In the genomic region with DNA sequence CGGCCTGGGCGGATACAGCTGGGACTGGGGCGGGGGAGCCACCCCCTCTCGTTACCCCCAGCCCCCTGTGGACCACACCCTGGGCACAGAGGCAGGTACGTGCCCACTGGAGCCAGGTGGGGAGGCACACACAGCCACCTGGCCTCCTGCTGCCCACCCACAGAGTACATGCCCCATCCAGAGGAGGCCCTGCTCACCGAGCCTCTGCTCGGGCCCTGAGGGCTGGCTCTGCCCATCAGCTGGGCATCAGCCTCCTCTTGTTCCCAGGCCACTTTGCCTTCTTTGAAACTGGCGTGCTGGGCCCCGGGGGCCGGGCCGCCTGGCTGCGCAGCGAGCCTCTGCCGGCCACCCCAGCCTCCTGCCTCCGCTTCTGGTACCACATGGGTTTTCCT, we compare ENCODE assay signal across 15 cellular contexts. TPM values are rescaled to one million over a fixed set of nuclear protein-coding genes. Genes with fewer than 3 reads are reported as not detected.
DNase-seq lines count a peak whose midpoint lies in the region; ATAC-seq, FAIRE-seq and TF ChIP-seq lines count a peak whose summit lies in the region.
"Had no signal": no experiment of that assay in that cellular context is flagged by ENCODE, and none has a peak within 500 bp of the region (broad histone marks: within the 10 kb centered on the region; RNA-seq: fewer than 3 reads in every experiment).

No MANE protein-coding gene starts in this region.

- H3K4me3 ChIP-seq in ACC112 (ENCODE audit: low read depth, low read length) (no peak overlapping the region), Peyer's patch (no peak overlapping the region), HepG2 (replicated peaks in 1 of 3; ENCODE audit: insufficient read depth in 1 of 3, low read depth in 2 of 3, low read length in 3 of 3) (no peak overlapping the region)
- H3K4me3 ChIP-seq: tibial nerve had no signal

- H3K4me1 ChIP-seq in ACC112 (ENCODE audit: control insufficient read depth, insufficient read depth, low read length, unreplicated experiment), result peaks cover 12% of the 10 kb centered on the region
- H3K4me1 ChIP-seq in Peyer's patch, result peaks cover 0 to 55% (median 10%) of the 10 kb centered on the region in 4 donors
- H3K4me1 ChIP-seq in HepG2 (ENCODE audit: insufficient read depth, low read length), result peaks cover 30% of the 10 kb centered on the region

- no peaks in the 10 kb centered on the region for H4K20me1 ChIP-seq in HepG2 (ENCODE audit: insufficient read depth, low read length)

- no peaks in the 10 kb centered on the region for H3K9me3 ChIP-seq in Peyer's patch
- no peaks in the 10 kb centered on the region for H3K9me3 ChIP-seq in HepG2 (ENCODE audit: low read length)
- H3K9me3 ChIP-seq: tibial nerve had no signal

- H3K27me3 ChIP-seq in ACC112 (ENCODE audit: insufficient read depth, low read length), result no peaks in the 10 kb centered on the region
- H3K27me3 ChIP-seq in Peyer's patch, result no peaks in the 10 kb centered on the region
- no peaks in the 10 kb centered on the region for H3K27me3 ChIP-seq in HepG2 (ENCODE audit: control insufficient read depth in 1 of 2, insufficient read depth in 2 of 2, low read length in 2 of 2)
- H3K27me3 ChIP-seq: tibial nerve had no signal

- TF ChIP-seq EP300 in HepG2 (IDR thresholded peaks at IDR 0.05; ENCODE audit: low read depth in 2 of 2, low read length in 2 of 2) (no peak), HepG2 (CRISPR knock-in tag; IDR thresholded peaks at IDR 0.05; ENCODE audit: borderline replicate concordance) (no peak)

- no peak overlapping the region for H3K4me2 ChIP-seq in HepG2 (ENCODE audit: low read depth, low read length)

- intact Hi-C loops in HepG2 (cut with micrococcal nuclease; ENCODE audit: unreplicated experiment), result no loop called here

- H3K9ac ChIP-seq in HepG2 (ENCODE audit: insufficient read depth, low read depth, low read length), result no peak overlapping the region

- DNase-seq in Peyer's patch (peak in 1 of 3 donors; percentile 44), HepG2 (ENCODE audit: low spot score) (no peak), NCI-H2107 (lab: John Stamatoyannopoulos, UW) (no peak)
- DNase-seq in effector CD8-positive, alpha-beta T cell (lab: John Stamatoyannopoulos, UW), result no peak
- DNase-seq: AML-193; DMS153; GOT3; NCI-H1436; stimulated activated CD4-positive, alpha-beta T cell treated with anti-CD3 and anti-CD28 coated beads, Interleukin-1b, Interleukin-23, amount 100 ng/mL, for 48 hours; stimulated activated CD8-positive, alpha-beta memory T cell treated with anti-CD3 and anti-CD28 coated beads, Interleukin-4, amount 100 ng/mL, for 48 hours had no signal

- CTCF ChIA-PET in HepG2 (lab: Yijun Ruan, JAX; ENCODE audit: low intra/inter-chr PET ratio, low total read pairs), result no interaction called here

- ATAC-seq in HepG2 (no peak), HG03460 (IDR thresholded peaks at IDR 0.05; ENCODE audit: unreplicated experiment) (no peak)

- no peak for TF ChIP-seq RAD21 in HepG2 (CRISPR knock-in tag; IDR thresholded peaks at IDR 0.05)

- H2AFZ ChIP-seq in ACC112 (ENCODE audit: low read length, unreplicated experiment), result no peak overlapping the region
- no peak overlapping the region for H2AFZ ChIP-seq in HepG2 (ENCODE audit: low read length)

- POLR2A ChIA-PET in HepG2 (lab: Yijun Ruan, JAX), result interaction anchor here (1.9 to 5.0 kb wide), 2 partner anchors 11 to 16 kb away, joined by 5 to 29 read pairs; a partner anchor contains a TSS

- H3K27ac ChIP-seq in ACC112 (ENCODE audit: low read depth, low read length) (peak overlapping the region; percentile 33; the same call in 1 of the 2 replicates), Peyer's patch (peak overlapping the region in 3 of 4 donors; percentile 83 to 96 (median 91)), HepG2 (ENCODE audit: extremely low read length, insufficient read depth, low read length) (no peak overlapping the region)

- TF ChIP-seq CTCF in Peyer's patch (IDR thresholded peaks at IDR 0.05) (no peak), HepG2 (CRISPR knock-in tag; IDR thresholded peaks at IDR 0.05) (no peak)

- in situ Hi-C loops in HepG2 (cut with HindIII; ENCODE audit: extremely low pct_ligation_motif_present, low pct_unique_long_range_greater_than_20kb), result no loop called here

- WGBS in HepG2 (ENCODE audit: low lambda C conversion rate), result 100% methylated on average over 1 of the region's 15 CpGs

- TF ChIP-seq POLR2A in Peyer's patch (IDR thresholded peaks at IDR 0.05) (no peak), HepG2 (IDR thresholded peaks at IDR 0.05; ENCODE audit: insufficient read depth in 1 of 2, low read depth in 2 of 2, low read length in 2 of 2) (no peak)

- H3K79me2 ChIP-seq in ACC112 (ENCODE audit: control insufficient read depth, insufficient read depth, low read length, unreplicated experiment) (peaks cover 2% of the 10 kb centered on the region), HepG2 (ENCODE audit: insufficient read depth, low read length) (no peaks in the 10 kb centered on the region)

- BruUV-seq in HepG2 (replicated peaks; lab: Mats Ljungman, UMichigan), result no TSS peak

- peaks cover 8% of the 10 kb centered on the region; the same call in 1 of the 2 replicates for H3K36me3 ChIP-seq in ACC112 (ENCODE audit: insufficient read depth, low read length)
- H3K36me3 ChIP-seq in Peyer's patch, result peaks cover 0 to 27% (median 0%) of the 10 kb centered on the region in 3 donors
- H3K36me3 ChIP-seq in HepG2 (replicated peaks in 1 of 2; ENCODE audit: control insufficient read depth in 1 of 2, insufficient read depth in 2 of 2, low read length in 2 of 2), result peaks cover 15 to 28% of the 10 kb centered on the region in 2 experiments

- no peak for FAIRE-seq in HepG2 (lab: Jason Lieb, UNC)
- FAIRE-seq: endothelial cell of umbilical vein, kidney had no signal

RNA-seq across cellular contexts. Expression of a gene that starts 6.3 kb away (rescaled TPM):
- 10 to 100 TPM; 30.8 to 50.4 (median 41.4) TPM for total RNA-seq in Peyer's patch
- 1.2 and 6.0 TPM in 2 replicates for total RNA-seq in HepG2 (2016; rRNA removed; fragmentation: Illumina TruSeq; extraction: Trizol)
- 1.7 and 2.2 TPM in 2 replicates for total RNA-seq in HepG2 (2016; cell fraction: cytosol; rRNA removed; fragmentation: Illumina TruSeq; extraction: Trizol; ENCODE audit: low read depth)
- total RNA-seq in HepG2 (2016; cell fraction: insoluble cytoplasmic fraction; rRNA removed; fragmentation: Illumina TruSeq; extraction: Trizol), result 1.0 and 7.5 TPM in 2 replicates
- 0.83 and 1.1 TPM in 2 replicates for total RNA-seq in HepG2 (2016; cell fraction: membrane; rRNA removed; fragmentation: Illumina TruSeq; extraction: Trizol)
- 7.7 and 10.7 TPM in 2 replicates for total RNA-seq in HepG2 (2016; cell fraction: nucleus; rRNA removed; fragmentation: Illumina TruSeq; extraction: Trizol)
- 6.8 and 7.9 TPM in 2 replicates for polyA plus RNA-seq in HepG2 (2011; rRNA removed)
- 1.2 and 2.6 TPM in 2 replicates for polyA plus RNA-seq in HepG2 (2011; cell fraction: cytosol; rRNA removed)
- 170 and 232 TPM in 2 replicates for polyA plus RNA-seq in HepG2 (2011; cell fraction: nucleus; rRNA removed)
- polyA plus RNA-seq in HepG2 (2012), result 6.5 and 6.7 TPM in 2 replicates
- 0.48 and 0.49 TPM in 2 replicates for polyA plus RNA-seq in HepG2 (2016; cell fraction: cytosol; fragmentation: Illumina TruSeq; extraction: Trizol; ENCODE audit: low read depth)
- 1.2 and 1.3 TPM in 2 replicates for polyA plus RNA-seq in HepG2 (2016; cell fraction: insoluble cytoplasmic fraction; fragmentation: Illumina TruSeq; extraction: Trizol; ENCODE audit: low read depth)
- 0.57 and 0.68 TPM in 2 replicates for polyA plus RNA-seq in HepG2 (2016; cell fraction: membrane; fragmentation: Illumina TruSeq; extraction: Trizol; ENCODE audit: low read depth)
- polyA plus RNA-seq in HepG2 (2016; cell fraction: nucleus; fragmentation: Illumina TruSeq; extraction: Trizol; ENCODE audit: insufficient read depth, low read depth), result 32.1 and 33.9 TPM in 2 replicates
- polyA minus RNA-seq in HepG2 (2011; rRNA and poly(A)+ RNA removed; ENCODE audit: low replicate concordance), result 0.96 and 2.4 TPM in 2 replicates
- 0.69 and 1.2 TPM in 2 replicates for polyA minus RNA-seq in HepG2 (2011; cell fraction: cytosol; rRNA and poly(A)+ RNA removed)
- polyA minus RNA-seq in HepG2 (2011; cell fraction: nucleus; rRNA and poly(A)+ RNA removed), result 8.8 and 10.9 TPM in 2 replicates

RNA-seq across cellular contexts. Expression of a gene that starts 7.7 kb away (rescaled TPM):
- total RNA-seq in Peyer's patch (100 to 1,000 TPM; 299 to 676 (median 475) TPM), HepG2 (2016; rRNA removed; fragmentation: Illumina TruSeq; extraction: Trizol) (379 and 474 TPM in 2 replicates)
- 152 and 180 TPM in 2 replicates for total RNA-seq in HepG2 (2016; cell fraction: cytosol; rRNA removed; fragmentation: Illumina TruSeq; extraction: Trizol; ENCODE audit: low read depth)
- total RNA-seq in HepG2 (2016; cell fraction: insoluble cytoplasmic fraction; rRNA removed; fragmentation: Illumina TruSeq; extraction: Trizol), result 390 and 529 TPM in 2 replicates
- total RNA-seq in HepG2 (2016; cell fraction: membrane; rRNA removed; fragmentation: Illumina TruSeq; extraction: Trizol), result 186 and 193 TPM in 2 replicates
- total RNA-seq in HepG2 (2016; cell fraction: nucleus; rRNA removed; fragmentation: Illumina TruSeq; extraction: Trizol), result 157 and 160 TPM in 2 replicates
- 235 and 269 TPM in 2 replicates for polyA plus RNA-seq in HepG2 (2011; rRNA removed)
- polyA plus RNA-seq in HepG2 (2011; cell fraction: cytosol; rRNA removed), result 392 and 430 TPM in 2 replicates
- 129 and 177 TPM in 2 replicates for polyA plus RNA-seq in HepG2 (2011; cell fraction: nucleus; rRNA removed)
- polyA plus RNA-seq in HepG2 (2012), result 257 and 326 TPM in 2 replicates
- polyA plus RNA-seq in HepG2 (2016; cell fraction: cytosol; fragmentation: Illumina TruSeq; extraction: Trizol; ENCODE audit: low read depth), result 191 and 202 TPM in 2 replicates
- polyA plus RNA-seq in HepG2 (2016; cell fraction: insoluble cytoplasmic fraction; fragmentation: Illumina TruSeq; extraction: Trizol; ENCODE audit: low read depth), result 553 and 620 TPM in 2 replicates
- polyA plus RNA-seq in HepG2 (2016; cell fraction: membrane; fragmentation: Illumina TruSeq; extraction: Trizol; ENCODE audit: low read depth), result 198 and 200 TPM in 2 replicates
- polyA plus RNA-seq in HepG2 (2016; cell fraction: nucleus; fragmentation: Illumina TruSeq; extraction: Trizol; ENCODE audit: insufficient read depth, low read depth), result 307 and 322 TPM in 2 replicates
- 34.3 and 99.7 TPM in 2 replicates for polyA minus RNA-seq in HepG2 (2011; rRNA and poly(A)+ RNA removed; ENCODE audit: low replicate concordance)
- polyA minus RNA-seq in HepG2 (2011; cell fraction: cytosol; rRNA and poly(A)+ RNA removed), result 87.8 and 91.0 TPM in 2 replicates
- 84.2 and 94.6 TPM in 2 replicates for polyA minus RNA-seq in HepG2 (2011; cell fraction: nucleus; rRNA and poly(A)+ RNA removed)

RNA-seq across cellular contexts. Expression of a gene that starts 9.2 kb away (rescaled TPM):
- 100 to 1,000 TPM in 2 of 4 donors, 10 to 100 TPM in 2; 66.0 to 120 (median 96.5) TPM for total RNA-seq in Peyer's patch
- 155 and 192 TPM in 2 replicates for total RNA-seq in HepG2 (2016; rRNA removed; fragmentation: Illumina TruSeq; extraction: Trizol)
- total RNA-seq in HepG2 (2016; cell fraction: cytosol; rRNA removed; fragmentation: Illumina TruSeq; extraction: Trizol; ENCODE audit: low read depth), result 102 and 115 TPM in 2 replicates
- total RNA-seq in HepG2 (2016; cell fraction: insoluble cytoplasmic fraction; rRNA removed; fragmentation: Illumina TruSeq; extraction: Trizol), result 166 and 201 TPM in 2 replicates
- 119 and 147 TPM in 2 replicates for total RNA-seq in HepG2 (2016; cell fraction: membrane; rRNA removed; fragmentation: Illumina TruSeq; extraction: Trizol)
- total RNA-seq in HepG2 (2016; cell fraction: nucleus; rRNA removed; fragmentation: Illumina TruSeq; extraction: Trizol), result 76.8 and 86.8 TPM in 2 replicates
- polyA plus RNA-seq in HepG2 (2011; rRNA removed), result 184 and 189 TPM in 2 replicates
- polyA plus RNA-seq in HepG2 (2011; cell fraction: cytosol; rRNA removed), result 184 and 289 TPM in 2 replicates
- polyA plus RNA-seq in HepG2 (2011; cell fraction: nucleus; rRNA removed), result 352 and 483 TPM in 2 replicates
- 109 and 121 TPM in 2 replicates for polyA plus RNA-seq in HepG2 (2012)
- polyA plus RNA-seq in HepG2 (2016; cell fraction: cytosol; fragmentation: Illumina TruSeq; extraction: Trizol; ENCODE audit: low read depth), result 97.4 and 122 TPM in 2 replicates
- polyA plus RNA-seq in HepG2 (2016; cell fraction: insoluble cytoplasmic fraction; fragmentation: Illumina TruSeq; extraction: Trizol; ENCODE audit: low read depth), result 136 and 146 TPM in 2 replicates
- polyA plus RNA-seq in HepG2 (2016; cell fraction: membrane; fragmentation: Illumina TruSeq; extraction: Trizol; ENCODE audit: low read depth), result 95.2 and 109 TPM in 2 replicates
- polyA plus RNA-seq in HepG2 (2016; cell fraction: nucleus; fragmentation: Illumina TruSeq; extraction: Trizol; ENCODE audit: insufficient read depth, low read depth), result 167 and 176 TPM in 2 replicates
- 32.0 and 34.3 TPM in 2 replicates for polyA minus RNA-seq in HepG2 (2011; rRNA and poly(A)+ RNA removed; ENCODE audit: low replicate concordance)
- 21.5 and 26.7 TPM in 2 replicates for polyA minus RNA-seq in HepG2 (2011; cell fraction: cytosol; rRNA and poly(A)+ RNA removed)
- polyA minus RNA-seq in HepG2 (2011; cell fraction: nucleus; rRNA and poly(A)+ RNA removed), result 33.4 and 39.9 TPM in 2 replicates

RNA-seq across cellular contexts. Expression of a gene that starts 16.2 kb away (rescaled TPM):
- total RNA-seq in Peyer's patch (10 to 100 TPM in 2 of 4 donors, 1 to 10 TPM in 2; 4.1 to 17.4 (median 9.2) TPM), HepG2 (2016; rRNA removed; fragmentation: Illumina TruSeq; extraction: Trizol) (0.48 and 1.1 TPM in 2 replicates)
- 0.61 and 0.71 TPM in 2 replicates for total RNA-seq in HepG2 (2016; cell fraction: cytosol; rRNA removed; fragmentation: Illumina TruSeq; extraction: Trizol; ENCODE audit: low read depth)
- 0.30 and 1.00 TPM in 2 replicates for total RNA-seq in HepG2 (2016; cell fraction: insoluble cytoplasmic fraction; rRNA removed; fragmentation: Illumina TruSeq; extraction: Trizol)
- total RNA-seq in HepG2 (2016; cell fraction: membrane; rRNA removed; fragmentation: Illumina TruSeq; extraction: Trizol), result 0.59 and 0.90 TPM in 2 replicates
- total RNA-seq in HepG2 (2016; cell fraction: nucleus; rRNA removed; fragmentation: Illumina TruSeq; extraction: Trizol), result 1.0 TPM in 2 replicates
- 1.2 and 1.4 TPM in 2 replicates for polyA plus RNA-seq in HepG2 (2011; rRNA removed)
- 0.45 and 0.97 TPM in 2 replicates for polyA plus RNA-seq in HepG2 (2011; cell fraction: cytosol; rRNA removed)
- 22.1 and 27.9 TPM in 2 replicates for polyA plus RNA-seq in HepG2 (2011; cell fraction: nucleus; rRNA removed)
- polyA plus RNA-seq in HepG2 (2012), result 2.2 TPM in 2 replicates
- polyA plus RNA-seq in HepG2 (2016; cell fraction: cytosol; fragmentation: Illumina TruSeq; extraction: Trizol; ENCODE audit: low read depth), result 0.40 and 0.78 TPM in 2 replicates
- polyA plus RNA-seq in HepG2 (2016; cell fraction: insoluble cytoplasmic fraction; fragmentation: Illumina TruSeq; extraction: Trizol; ENCODE audit: low read depth), result 0.61 and 0.74 TPM in 2 replicates
- 0.52 and 0.76 TPM in 2 replicates for polyA plus RNA-seq in HepG2 (2016; cell fraction: membrane; fragmentation: Illumina TruSeq; extraction: Trizol; ENCODE audit: low read depth)
- 4.1 and 4.6 TPM in 2 replicates for polyA plus RNA-seq in HepG2 (2016; cell fraction: nucleus; fragmentation: Illumina TruSeq; extraction: Trizol; ENCODE audit: insufficient read depth, low read depth)
- 0.77 and 1.1 TPM in 2 replicates for polyA minus RNA-seq in HepG2 (2011; rRNA and poly(A)+ RNA removed; ENCODE audit: low replicate concordance)
- 1.5 and 1.8 TPM in 2 replicates for polyA minus RNA-seq in HepG2 (2011; cell fraction: cytosol; rRNA and poly(A)+ RNA removed)
- 3.0 and 3.3 TPM in 2 replicates for polyA minus RNA-seq in HepG2 (2011; cell fraction: nucleus; rRNA and poly(A)+ RNA removed)

RNA-seq across cellular contexts. Expression of a gene that starts 27.9 kb away (rescaled TPM):
- total RNA-seq in Peyer's patch, result 10 to 100 TPM; 17.5 to 75.1 (median 22.2) TPM
- 13.4 and 13.6 TPM in 2 replicates for total RNA-seq in HepG2 (2016; rRNA removed; fragmentation: Illumina TruSeq; extraction: Trizol)
- total RNA-seq in HepG2 (2016; cell fraction: cytosol; rRNA removed; fragmentation: Illumina TruSeq; extraction: Trizol; ENCODE audit: low read depth), result 2.6 and 2.9 TPM in 2 replicates
- 12.1 and 13.9 TPM in 2 replicates for total RNA-seq in HepG2 (2016; cell fraction: insoluble cytoplasmic fraction; rRNA removed; fragmentation: Illumina TruSeq; extraction: Trizol)
- total RNA-seq in HepG2 (2016; cell fraction: membrane; rRNA removed; fragmentation: Illumina TruSeq; extraction: Trizol), result 4.8 and 6.0 TPM in 2 replicates
- 10.7 and 13.3 TPM in 2 replicates for total RNA-seq in HepG2 (2016; cell fraction: nucleus; rRNA removed; fragmentation: Illumina TruSeq; extraction: Trizol)
- 12.4 and 15.5 TPM in 2 replicates for polyA plus RNA-seq in HepG2 (2011; rRNA removed)
- polyA plus RNA-seq in HepG2 (2011; cell fraction: cytosol; rRNA removed), result 8.6 and 12.5 TPM in 2 replicates
- polyA plus RNA-seq in HepG2 (2011; cell fraction: nucleus; rRNA removed), result 30.8 and 35.5 TPM in 2 replicates
- polyA plus RNA-seq in HepG2 (2012), result 7.0 and 8.7 TPM in 2 replicates
- 1.7 and 2.3 TPM in 2 replicates for polyA plus RNA-seq in HepG2 (2016; cell fraction: cytosol; fragmentation: Illumina TruSeq; extraction: Trizol; ENCODE audit: low read depth)
- polyA plus RNA-seq in HepG2 (2016; cell fraction: insoluble cytoplasmic fraction; fragmentation: Illumina TruSeq; extraction: Trizol; ENCODE audit: low read depth), result 11.2 and 13.9 TPM in 2 replicates
- polyA plus RNA-seq in HepG2 (2016; cell fraction: membrane; fragmentation: Illumina TruSeq; extraction: Trizol; ENCODE audit: low read depth), result 3.5 and 4.0 TPM in 2 replicates
- 24.7 and 26.6 TPM in 2 replicates for polyA plus RNA-seq in HepG2 (2016; cell fraction: nucleus; fragmentation: Illumina TruSeq; extraction: Trizol; ENCODE audit: insufficient read depth, low read depth)
- polyA minus RNA-seq in HepG2 (2011; rRNA and poly(A)+ RNA removed; ENCODE audit: low replicate concordance), result 25.6 and 44.8 TPM in 2 replicates
- polyA minus RNA-seq in HepG2 (2011; cell fraction: cytosol; rRNA and poly(A)+ RNA removed), result 10.1 and 12.2 TPM in 2 replicates
- 13.0 and 15.2 TPM in 2 replicates for polyA minus RNA-seq in HepG2 (2011; cell fraction: nucleus; rRNA and poly(A)+ RNA removed)
